18 cellular contexts compared by ENCODE assay signal in genomic region chr5:169148066-169148740, GRCh38.
"Had no signal": no experiment of that assay in that cellular context is flagged by ENCODE, and none has a peak within 500 bp of the region (broad histone marks: within the 10 kb centered on the region; RNA-seq: fewer than 3 reads in every experiment).

No MANE protein-coding gene starts in this region.

- H3K36me3 ChIP-seq: colonic mucosa, esophagus squamous epithelium, heart right ventricle, left lung, right lobe of liver, tibial artery had no signal

- ATAC-seq: heart right ventricle; left lung; naive thymus-derived CD8-positive, alpha-beta T cell; right lobe of liver; stimulated activated effector memory CD8-positive, alpha-beta T cell treated with anti-CD3 and anti-CD28 coated beads, Interleukin-12 subunit alpha, Interleukin-12 subunit beta, amount 100 ng/mL, for 72 hours; stimulated activated naive CD8-positive, alpha-beta T cell treated with anti-CD3 and anti-CD28 coated beads, Interleukin-15, amount 100 ng/mL, for 72 hours had no signal

- DNase-seq: activated CD4-positive, alpha-beta T cell treated with anti-CD3 and anti-CD28 coated beads for 1 hour; activated naive CD8-positive, alpha-beta T cell treated with anti-CD3 and anti-CD28 coated beads for 36 hours; activated T-cell treated with anti-CD3 and anti-CD28 coated beads, Interleukin-2, amount 50 U/mL, for 1 hour; colonic mucosa; esophagus squamous epithelium; heart right ventricle; kidney; left lung; naive thymus-derived CD8-positive, alpha-beta T cell; right lobe of liver; stimulated activated CD4-positive, alpha-beta T cell treated with anti-CD3 and anti-CD28 coated beads, Interleukin-2, amount 100 ng/mL, for 24 hours; stimulated activated naive CD8-positive, alpha-beta T cell treated with anti-CD3 and anti-CD28 coated beads, Interleukin-15, amount 100 ng/mL, for 72 hours; T-helper 9 cell; tibial artery had no signal

- H3K27ac ChIP-seq: colonic mucosa, heart right ventricle, left lung, parathyroid adenoma, right lobe of liver had no signal

- H3K9me3 Mint-ChIP-seq: activated naive CD8-positive, alpha-beta T cell treated with anti-CD3 and anti-CD28 coated beads for 36 hours; naive thymus-derived CD8-positive, alpha-beta T cell; stimulated activated effector memory CD8-positive, alpha-beta T cell treated with anti-CD3 and anti-CD28 coated beads, Interleukin-12 subunit alpha, Interleukin-12 subunit beta, amount 100 ng/mL, for 72 hours; stimulated activated naive CD8-positive, alpha-beta T cell treated with anti-CD3 and anti-CD28 coated beads, Interleukin-15, amount 100 ng/mL, for 72 hours had no signal

- H3K27me3 Mint-ChIP-seq: naive thymus-derived CD8-positive, alpha-beta T cell; stimulated activated naive CD8-positive, alpha-beta T cell treated with anti-CD3 and anti-CD28 coated beads, Interleukin-15, amount 100 ng/mL, for 72 hours had no signal

- H3K36me3 Mint-ChIP-seq: activated naive CD8-positive, alpha-beta T cell treated with anti-CD3 and anti-CD28 coated beads for 36 hours; naive thymus-derived CD8-positive, alpha-beta T cell; stimulated activated effector memory CD8-positive, alpha-beta T cell treated with anti-CD3 and anti-CD28 coated beads, Interleukin-12 subunit alpha, Interleukin-12 subunit beta, amount 100 ng/mL, for 72 hours had no signal

- H2AFZ ChIP-seq: parathyroid adenoma had no signal

- H3K27me3 ChIP-seq: colonic mucosa, esophagus squamous epithelium, heart right ventricle, left lung, right lobe of liver, tibial artery had no signal

- H3K4me1 Mint-ChIP-seq: activated naive CD8-positive, alpha-beta T cell treated with anti-CD3 and anti-CD28 coated beads for 36 hours; naive thymus-derived CD8-positive, alpha-beta T cell; stimulated activated effector memory CD8-positive, alpha-beta T cell treated with anti-CD3 and anti-CD28 coated beads, Interleukin-12 subunit alpha, Interleukin-12 subunit beta, amount 100 ng/mL, for 72 hours; stimulated activated naive CD8-positive, alpha-beta T cell treated with anti-CD3 and anti-CD28 coated beads, Interleukin-15, amount 100 ng/mL, for 72 hours had no signal

- H3K4me3 Mint-ChIP-seq: activated naive CD8-positive, alpha-beta T cell treated with anti-CD3 and anti-CD28 coated beads for 36 hours; naive thymus-derived CD8-positive, alpha-beta T cell; stimulated activated effector memory CD8-positive, alpha-beta T cell treated with anti-CD3 and anti-CD28 coated beads, Interleukin-12 subunit alpha, Interleukin-12 subunit beta, amount 100 ng/mL, for 72 hours; stimulated activated naive CD8-positive, alpha-beta T cell treated with anti-CD3 and anti-CD28 coated beads, Interleukin-15, amount 100 ng/mL, for 72 hours had no signal

- H3K9me3 ChIP-seq: colonic mucosa, esophagus squamous epithelium, heart right ventricle, left lung, right lobe of liver, tibial artery had no signal

- H3K9ac ChIP-seq: parathyroid adenoma had no signal

- H3K4me3 ChIP-seq: colonic mucosa, esophagus squamous epithelium, heart right ventricle, left lung, lung, right lobe of liver, skin epidermis, tibial artery had no signal

- H3K27ac Mint-ChIP-seq: activated naive CD8-positive, alpha-beta T cell treated with anti-CD3 and anti-CD28 coated beads for 36 hours; naive thymus-derived CD8-positive, alpha-beta T cell; stimulated activated effector memory CD8-positive, alpha-beta T cell treated with anti-CD3 and anti-CD28 coated beads, Interleukin-12 subunit alpha, Interleukin-12 subunit beta, amount 100 ng/mL, for 72 hours; stimulated activated naive CD8-positive, alpha-beta T cell treated with anti-CD3 and anti-CD28 coated beads, Interleukin-15, amount 100 ng/mL, for 72 hours had no signal

- H3K4me1 ChIP-seq: colonic mucosa, right lobe of liver had no signal
